22 cellular contexts compared by ENCODE assay signal in the genomic region with DNA sequence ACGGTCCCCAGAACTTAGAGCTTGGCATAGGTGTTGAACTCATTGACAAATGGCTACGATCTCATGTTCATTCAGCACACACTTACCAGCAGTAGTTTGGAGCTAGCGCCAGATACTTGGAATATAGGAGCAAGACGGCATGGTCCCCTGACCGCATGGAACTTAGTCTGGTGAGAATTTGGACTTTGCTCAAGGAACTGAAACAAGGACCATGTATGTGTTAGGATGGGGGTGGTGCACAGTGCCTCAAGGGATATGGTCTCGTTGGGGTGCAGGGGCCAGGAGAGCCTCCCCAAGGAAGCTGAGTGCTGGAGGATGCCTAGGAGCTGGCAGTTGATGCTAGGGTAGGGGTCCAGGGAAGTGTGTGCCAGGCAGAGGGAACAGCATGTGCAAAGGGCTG.
A peak's percentile ranks its signal among the peaks of the same experiment; 100 is the strongest.
DNase-seq lines count a peak whose midpoint lies in the region; ATAC-seq and TF ChIP-seq lines count a peak whose summit lies in the region.
"Had no signal": no experiment of that assay in that cellular context is flagged by ENCODE, and none has a peak within 500 bp of the region (broad histone marks: within the 10 kb centered on the region; RNA-seq: fewer than 3 reads in every experiment).

No MANE protein-coding gene starts in this region.

- peak overlapping the region; percentile 95 to 97 for H3K27ac ChIP-seq in thoracic aorta
- H3K27ac ChIP-seq: BLaER1, upper lobe of right lung had no signal

- peak overlapping the region; percentile 77 for H3K4me3 Mint-ChIP-seq in activated T-cell treated with anti-CD3 and anti-CD28 coated beads, Interleukin-2, amount 50 U/mL, for 4 hours
- H3K4me3 Mint-ChIP-seq in activated CD8-positive, alpha-beta T cell treated with anti-CD3 and anti-CD28 coated beads for 36 hours, result peak overlapping the region; percentile 78
- peak overlapping the region; percentile 7 for H3K4me3 Mint-ChIP-seq in dendritic cell treated with granulocyte-macrophage colony-stimulating factor and Interleukin-4, amounts not matched to agents 40 ng/mL and 50 ng/mL, for 4 days
- H3K4me3 Mint-ChIP-seq: WTC11 had no signal

- no peaks in the 10 kb centered on the region for H3K9me3 ChIP-seq in thoracic aorta
- H3K9me3 ChIP-seq: BLaER1, Peyer's patch, upper lobe of right lung had no signal

- no peaks in the 10 kb centered on the region for H3K36me3 Mint-ChIP-seq in activated T-cell treated with anti-CD3 and anti-CD28 coated beads, Interleukin-2, amount 50 U/mL, for 4 hours (ENCODE audit: insufficient read depth)
- H3K36me3 Mint-ChIP-seq in activated CD8-positive, alpha-beta T cell treated with anti-CD3 and anti-CD28 coated beads for 36 hours (ENCODE audit: low read depth), result peaks cover 4% of the 10 kb centered on the region
- H3K36me3 Mint-ChIP-seq in dendritic cell treated with granulocyte-macrophage colony-stimulating factor and Interleukin-4, amounts not matched to agents 40 ng/mL and 50 ng/mL, for 4 days (ENCODE audit: low read depth), result no peaks in the 10 kb centered on the region
- H3K36me3 Mint-ChIP-seq: activated naive CD4-positive, alpha-beta T cell treated with anti-CD3 and anti-CD28 coated beads, Interleukin-2, amount 50 U/mL, for 24 hours; naive B cell; WTC11 had no signal

- intact Hi-C loops in activated CD8-positive, alpha-beta T cell treated with anti-CD3 and anti-CD28 coated beads for 36 hours (cut with micrococcal nuclease), result loop anchor here (10.0 kb wide), 2 partner anchors 103 to 663 kb away; no protein-coding TSS in a partner anchor
- intact Hi-C loops in dendritic cell treated with granulocyte-macrophage colony-stimulating factor and Interleukin-4, amounts not matched to agents 40 ng/mL and 50 ng/mL, for 4 days (cut with micrococcal nuclease), result no loop called here

- in situ Hi-C loops in GM13976 (cut with MboI; ENCODE audit: low sequenced_read_pairs, unreplicated experiment), result no loop called here

- POLR2A ChIA-PET in activated CD8-positive, alpha-beta T cell treated with anti-CD3 and anti-CD28 coated beads for 36 hours (lab: Charles Lee), result interaction anchor here (2.0 kb wide), 1 partner anchor 10 kb away, joined by 8 read pairs; no protein-coding TSS in a partner anchor

- no peaks in the 10 kb centered on the region for H3K36me3 ChIP-seq in thoracic aorta
- H3K36me3 ChIP-seq: BLaER1, upper lobe of right lung had no signal

- ATAC-seq in activated T-cell treated with anti-CD3 and anti-CD28 coated beads, Interleukin-2, amount 50 U/mL, for 4 hours, result no peak
- ATAC-seq in activated CD8-positive, alpha-beta T cell treated with anti-CD3 and anti-CD28 coated beads for 36 hours, result no peak
- ATAC-seq in thoracic aorta (ENCODE audit: insufficient number of reproducible peaks, low FRiP score, low read depth) (no peak), GM19035 (IDR thresholded peaks at IDR 0.05; ENCODE audit: unreplicated experiment) (no peak)
- ATAC-seq: upper lobe of right lung, WTC11 had no signal

- H3K27ac Mint-ChIP-seq in activated CD8-positive, alpha-beta T cell treated with anti-CD3 and anti-CD28 coated beads for 36 hours, result peak overlapping the region; percentile 17
- no peak overlapping the region for H3K27ac Mint-ChIP-seq in dendritic cell treated with granulocyte-macrophage colony-stimulating factor and Interleukin-4, amounts not matched to agents 40 ng/mL and 50 ng/mL, for 4 days
- H3K27ac Mint-ChIP-seq: naive B cell had no signal

- peaks cover 85% of the 10 kb centered on the region for H3K4me1 Mint-ChIP-seq in activated T-cell treated with anti-CD3 and anti-CD28 coated beads, Interleukin-2, amount 50 U/mL, for 4 hours (ENCODE audit: low read depth)
- peaks cover 89% of the 10 kb centered on the region for H3K4me1 Mint-ChIP-seq in activated CD8-positive, alpha-beta T cell treated with anti-CD3 and anti-CD28 coated beads for 36 hours (ENCODE audit: low read depth)
- peaks cover 24% of the 10 kb centered on the region for H3K4me1 Mint-ChIP-seq in dendritic cell treated with granulocyte-macrophage colony-stimulating factor and Interleukin-4, amounts not matched to agents 40 ng/mL and 50 ng/mL, for 4 days (ENCODE audit: low read depth)

- H3K9me3 Mint-ChIP-seq in activated T-cell treated with anti-CD3 and anti-CD28 coated beads, Interleukin-2, amount 50 U/mL, for 4 hours, result no peaks in the 10 kb centered on the region
- no peaks in the 10 kb centered on the region for H3K9me3 Mint-ChIP-seq in activated CD8-positive, alpha-beta T cell treated with anti-CD3 and anti-CD28 coated beads for 36 hours
- H3K9me3 Mint-ChIP-seq in dendritic cell treated with granulocyte-macrophage colony-stimulating factor and Interleukin-4, amounts not matched to agents 40 ng/mL and 50 ng/mL, for 4 days, result no peaks in the 10 kb centered on the region
- H3K9me3 Mint-ChIP-seq: activated naive CD4-positive, alpha-beta T cell treated with anti-CD3 and anti-CD28 coated beads, Interleukin-2, amount 50 U/mL, for 24 hours; naive B cell; WTC11 had no signal

- H3K27me3 ChIP-seq in thoracic aorta (replicated peaks; ENCODE audit: insufficient read depth), result no peaks in the 10 kb centered on the region
- H3K27me3 ChIP-seq: Peyer's patch, upper lobe of right lung had no signal

- TF ChIP-seq CTCF in activated CD8-positive, alpha-beta T cell treated with anti-CD3 and anti-CD28 coated beads for 36 hours (IDR thresholded peaks at IDR 0.05), result no peak
- TF ChIP-seq CTCF in thoracic aorta (IDR thresholded peaks at IDR 0.05), result no peak
- TF ChIP-seq CTCF in GM13976 (IDR thresholded peaks at IDR 0.05; ENCODE audit: borderline replicate concordance, control extremely low read depth, extremely low read depth, insufficient read depth, missing control alignments), result no peak

- CTCF ChIA-PET in activated CD8-positive, alpha-beta T cell treated with anti-CD3 and anti-CD28 coated beads for 36 hours (lab: Charles Lee), result interaction anchor here (0.8 to 4.9 kb wide), 7 partner anchors 9 to 21 kb away, joined by 3 to 24 read pairs (median 4); no protein-coding TSS in a partner anchor

- H3K4me3 ChIP-seq in thoracic aorta, result peak overlapping the region; percentile 81
- H3K4me3 ChIP-seq: BLaER1, Peyer's patch had no signal

- H3K4me1 ChIP-seq in thoracic aorta (ENCODE audit: control insufficient read depth in 1 of 2, low read depth in 2 of 2), result peaks cover 25 to 78% of the 10 kb centered on the region in 2 donors

- no peak for DNase-seq in activated T-cell treated with anti-CD3 and anti-CD28 coated beads, Interleukin-2, amount 50 U/mL, for 4 hours
- no peak for DNase-seq in activated T-cell treated with anti-CD3 and anti-CD28 coated beads, Interleukin-2, amount 50 U/mL, for 48 hours
- no peak for DNase-seq in activated CD8-positive, alpha-beta T cell treated with anti-CD3 and anti-CD28 coated beads for 36 hours
- no peak for DNase-seq in thoracic aorta (ENCODE audit: low spot score)
- no peak for DNase-seq in mucosa of gallbladder (ENCODE audit: low spot score)
- DNase-seq in GM13976 (ENCODE audit: low spot score), result no peak
- DNase-seq: ACHN; cortex of kidney; KG1; naive B cell; NCI-H146; NCI-H2171; NCI-H526; Peyer's patch; stimulated activated CD4-positive, alpha-beta T cell treated with anti-CD3 and anti-CD28 coated beads, Interleukin-4, amount 100 ng/mL, for 24 hours; T-helper 9 cell; upper lobe of right lung had no signal

- no peaks in the 10 kb centered on the region for H3K27me3 Mint-ChIP-seq in activated T-cell treated with anti-CD3 and anti-CD28 coated beads, Interleukin-2, amount 50 U/mL, for 4 hours (ENCODE audit: low read depth)
- H3K27me3 Mint-ChIP-seq in activated CD8-positive, alpha-beta T cell treated with anti-CD3 and anti-CD28 coated beads for 36 hours, result no peaks in the 10 kb centered on the region
- peaks cover 41% of the 10 kb centered on the region for H3K27me3 Mint-ChIP-seq in dendritic cell treated with granulocyte-macrophage colony-stimulating factor and Interleukin-4, amounts not matched to agents 40 ng/mL and 50 ng/mL, for 4 days
- H3K27me3 Mint-ChIP-seq: activated naive CD4-positive, alpha-beta T cell treated with anti-CD3 and anti-CD28 coated beads, Interleukin-2, amount 50 U/mL, for 24 hours had no signal

Comparison
In these comparisons a context has a peak if more than half of its experiments do, and no peak if none do; other contexts are left out.
1. H3K4me3 Mint-ChIP-seq: peak in every context shown above with its lines; median percentile 78 in activated CD8-positive, alpha-beta T cell treated with anti-CD3 and anti-CD28 coated beads for 36 hours; 77 in activated T-cell treated with anti-CD3 and anti-CD28 coated beads, Interleukin-2, amount 50 U/mL, for 4 hours; 7 in dendritic cell treated with granulocyte-macrophage colony-stimulating factor and Interleukin-4, amounts not matched to agents 40 ng/mL and 50 ng/mL, for 4 days.